Comparison of ENCODE assay signal across 8 cellular contexts in the genomic region with DNA sequence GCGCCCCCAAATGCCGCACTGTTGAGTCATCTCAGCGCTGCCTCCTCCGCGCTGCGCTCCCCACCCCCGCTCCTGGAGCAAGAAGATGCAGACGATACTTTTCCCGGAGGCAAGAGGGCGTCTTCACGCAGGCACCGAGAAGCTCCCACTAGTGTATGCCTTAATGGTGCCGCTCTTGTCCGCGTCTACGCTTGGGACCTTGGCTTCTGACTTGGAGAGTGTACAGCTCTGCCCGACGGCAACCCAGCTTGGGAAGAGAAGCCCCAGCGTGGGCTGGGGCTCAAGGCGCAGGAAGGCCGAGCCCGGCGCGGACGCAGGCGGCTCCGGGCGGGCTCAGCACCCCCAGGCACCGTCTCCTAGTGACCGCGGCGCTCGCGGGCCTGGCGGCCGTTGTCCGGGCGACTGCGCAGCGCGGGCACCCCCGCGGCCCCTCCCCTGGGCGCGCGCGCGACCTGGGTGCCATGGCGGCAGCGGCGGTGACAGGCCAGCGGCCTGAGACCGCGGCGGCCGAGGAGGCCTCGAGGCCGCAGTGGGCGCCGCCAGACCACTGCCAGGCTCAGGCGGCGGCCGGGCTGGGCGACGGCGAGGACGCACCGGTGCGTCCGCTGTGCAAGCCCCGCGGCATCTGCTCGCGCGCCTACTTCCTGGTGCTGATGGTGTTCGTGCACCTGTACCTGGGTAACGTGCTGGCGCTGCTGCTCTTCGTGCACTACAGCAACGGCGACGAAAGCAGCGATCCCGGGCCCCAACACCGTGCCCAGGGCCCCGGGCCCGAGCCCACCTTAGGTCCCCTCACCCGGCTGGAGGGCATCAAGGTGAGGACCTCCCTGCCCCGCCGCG. TPM values are rescaled to one million over a fixed set of nuclear protein-coding genes. Genes with fewer than 3 reads are reported as not detected.
DNase-seq lines count a peak whose midpoint lies in the region; ATAC-seq and TF ChIP-seq lines count a peak whose summit lies in the region.

A gene with protein sequence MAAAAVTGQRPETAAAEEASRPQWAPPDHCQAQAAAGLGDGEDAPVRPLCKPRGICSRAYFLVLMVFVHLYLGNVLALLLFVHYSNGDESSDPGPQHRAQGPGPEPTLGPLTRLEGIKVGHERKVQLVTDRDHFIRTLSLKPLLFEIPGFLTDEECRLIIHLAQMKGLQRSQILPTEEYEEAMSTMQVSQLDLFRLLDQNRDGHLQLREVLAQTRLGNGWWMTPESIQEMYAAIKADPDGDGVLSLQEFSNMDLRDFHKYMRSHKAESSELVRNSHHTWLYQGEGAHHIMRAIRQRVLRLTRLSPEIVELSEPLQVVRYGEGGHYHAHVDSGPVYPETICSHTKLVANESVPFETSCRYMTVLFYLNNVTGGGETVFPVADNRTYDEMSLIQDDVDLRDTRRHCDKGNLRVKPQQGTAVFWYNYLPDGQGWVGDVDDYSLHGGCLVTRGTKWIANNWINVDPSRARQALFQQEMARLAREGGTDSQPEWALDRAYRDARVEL (plus strand): TSS at position 446 of the 840 bp plus-strand sequence. CDS start 16 bp downstream, at position 462.

- H3K4me3 ChIP-seq in BE2C (ENCODE audit: low read depth, low read length): peak within 1 kb of the TSS; percentile 71

- H3K36me3 ChIP-seq in BE2C: no peaks in the 10 kb centered on the region

- 0 out of 2 replicates have a peak, but pooled peaks have one; percentile 3 for TF ChIP-seq CTCF in BE2C (IDR thresholded peaks at IDR 0.05; ENCODE audit: low read depth, low read length)
- TF ChIP-seq CTCF in nephron progenitor cell (IDR thresholded peaks at IDR 0.05): peak; percentile 10

- peak within 1 kb of the TSS; percentile 93 for H3K4me3 Mint-ChIP-seq in nephron progenitor cell

- DNase-seq in BE2C (peak; percentile 69), HK-2 (ENCODE audit: unreplicated experiment) (peak; percentile 87), RPMI7951 (ENCODE audit: low read depth) (peak; percentile 81), fibroblast of peridontal ligament (ENCODE audit: extremely low read depth) (peak; percentile 92), nephron progenitor cell (peak; percentile 78)
- peak; percentile 76 for DNase-seq in activated T-helper 9 cell treated with anti-CD3 and anti-CD28 coated beads, Interleukin-2, amount 50 U/mL, for 16 hours (ENCODE audit: low read depth)
- peak; percentile 88 for DNase-seq in stimulated activated naive CD8-positive, alpha-beta T cell treated with anti-CD3 and anti-CD28 coated beads, Interleukin-15, Interleukin-2, amounts not matched to agents 100 U/mL and 50 U/mL, for 24 hours

- TF ChIP-seq POLR2A in GM19099 (IDR thresholded peaks at IDR 0.05; ENCODE audit: extremely low read depth, insufficient read length, low read depth): peak; percentile 28

- no peaks in the 10 kb centered on the region for H3K27me3 ChIP-seq in BE2C

- ATAC-seq in stimulated activated naive CD8-positive, alpha-beta T cell treated with anti-CD3 and anti-CD28 coated beads, Interleukin-15, Interleukin-2, amounts not matched to agents 100 U/mL and 50 U/mL, for 24 hours: peak; percentile 88

- no peaks in the 10 kb centered on the region for H3K9me3 Mint-ChIP-seq in nephron progenitor cell

- H3K27me3 Mint-ChIP-seq in nephron progenitor cell (ENCODE audit: low read depth, poor library complexity): peaks cover 7% of the 10 kb centered on the region

- no peaks in the 10 kb centered on the region for H3K4me1 ChIP-seq in BE2C

- peak within 1 kb of the TSS; percentile 98 for H3K27ac Mint-ChIP-seq in nephron progenitor cell

- H3K4me1 Mint-ChIP-seq in nephron progenitor cell: peaks cover 33% of the 10 kb centered on the region

- no peaks in the 10 kb centered on the region for H3K9me3 ChIP-seq in BE2C

- H3K36me3 Mint-ChIP-seq in nephron progenitor cell (ENCODE audit: low read depth): peaks cover 6% of the 10 kb centered on the region

RNA-seq across cellular contexts. Expression of the gene that starts here (rescaled TPM):
- polyA plus RNA-seq in BE2C (2012; ENCODE audit: insufficient read depth, insufficient read length, low read depth): 18.3 TPM
- total RNA-seq in RPMI7951 (2014; rRNA removed; shearing (Covaris generic)): 3.3 and 4.0 TPM in 2 replicates

Comparison
In these comparisons a context has a peak if more than half of its experiments do, and no peak if none do; other contexts are left out.
1. Peak in every context shown above with its lines: DNase-seq, ATAC-seq and H3K4me3 ChIP-seq.